ENCODE assay signal across 20 cellular contexts in the genomic region with DNA sequence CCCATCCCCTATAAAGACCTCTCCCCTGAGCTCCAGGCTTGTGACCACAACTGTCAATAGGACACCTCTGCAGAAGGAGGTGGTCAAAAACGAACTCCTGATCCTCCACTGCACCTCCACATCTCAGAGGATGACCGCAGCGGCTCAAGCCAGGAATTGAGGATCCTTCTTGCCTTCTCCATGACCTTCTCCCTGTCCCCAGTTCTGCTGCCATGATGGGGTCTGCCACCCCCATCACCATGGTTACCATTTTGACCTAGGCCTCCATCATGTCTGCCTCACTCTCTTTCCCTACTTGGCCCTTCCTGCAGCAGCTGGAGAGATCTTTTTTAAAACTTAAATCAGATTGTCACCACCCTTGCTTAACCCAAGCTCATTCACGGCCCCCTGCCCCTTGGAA.
DNase-seq lines count a peak whose midpoint lies in the region; ATAC-seq and TF ChIP-seq lines count a peak whose summit lies in the region.
"Had no signal": no experiment of that assay in that cellular context is flagged by ENCODE, and none has a peak within 500 bp of the region (broad histone marks: within the 10 kb centered on the region; RNA-seq: fewer than 3 reads in every experiment).

No MANE protein-coding gene starts in this region.

- no peaks in the 10 kb centered on the region for H3K9me3 Mint-ChIP-seq in neural progenitor cell
- H3K9me3 Mint-ChIP-seq: CD4-positive, alpha-beta T cell had no signal

- H3F3A ChIP-seq in neural progenitor cell (ENCODE audit: low read depth): no peaks in the 10 kb centered on the region

- no peak overlapping the region for H3K4me2 ChIP-seq in neural progenitor cell
- H3K4me2 ChIP-seq: BLaER1 treated with 17β-estradiol and CSF1 and Interleukin-3, amounts not matched to agents 10 nM and 100 nM had no signal

- H3K27ac Mint-ChIP-seq in neural progenitor cell: no peak overlapping the region
- H3K27ac Mint-ChIP-seq: CD14-positive monocyte; CD4-positive, alpha-beta T cell; CD8-positive, alpha-beta memory T cell had no signal

- H3K27ac ChIP-seq in heart right ventricle: no peak overlapping the region
- no peak overlapping the region for H3K27ac ChIP-seq in neural progenitor cell
- H3K27ac ChIP-seq in temporal lobe (ENCODE audit: low read depth, low read length): peak overlapping the region; percentile 44
- H3K27ac ChIP-seq: 22Rv1; BLaER1 treated with 17β-estradiol and CSF1 and Interleukin-3, amounts not matched to agents 10 nM and 100 nM had no signal

- 70 to 72% methylated on average over 4 of the region's 4 CpGs for WGBS in heart right ventricle, 2 donors

- H3K9me3 ChIP-seq in heart right ventricle (no peaks in the 10 kb centered on the region), neural progenitor cell (ENCODE audit: low read depth) (no peaks in the 10 kb centered on the region)
- H3K9me3 ChIP-seq: BE2C; BLaER1 treated with 17β-estradiol and CSF1 and Interleukin-3, amounts not matched to agents 10 nM and 100 nM had no signal

- DNase-seq in Right ventricle myocardium inferior (ENCODE audit: missing footprints) (peak; percentile 45), heart right ventricle (no peak), neural progenitor cell (ENCODE audit: low spot score) (no peak), AML-193 (lab: John Stamatoyannopoulos, UW) (no peak)
- DNase-seq: BE2C; CD4-positive, alpha-beta T cell; CD8-positive, alpha-beta memory T cell; DMS 273 treated with DMSO at 0.1 percent for 48 hours; DMS79; EL; GDM1; GOT3; H7; HCEC 1CT had no signal

- H3K36me3 ChIP-seq in heart right ventricle: no peaks in the 10 kb centered on the region
- no peaks in the 10 kb centered on the region for H3K36me3 ChIP-seq in neural progenitor cell
- H3K36me3 ChIP-seq: BE2C; BLaER1 treated with 17β-estradiol and CSF1 and Interleukin-3, amounts not matched to agents 10 nM and 100 nM had no signal

- peaks cover 23% of the 10 kb centered on the region for H3K4me1 Mint-ChIP-seq in neural progenitor cell
- H3K4me1 Mint-ChIP-seq: CD14-positive monocyte; CD8-positive, alpha-beta memory T cell had no signal

- H2AFZ ChIP-seq in neural progenitor cell (replicated peaks): no peak overlapping the region

- H3K4me3 ChIP-seq in heart right ventricle: no peak overlapping the region
- no peak overlapping the region for H3K4me3 ChIP-seq in neural progenitor cell
- H3K4me3 ChIP-seq: BLaER1 treated with 17β-estradiol and CSF1 and Interleukin-3, amounts not matched to agents 10 nM and 100 nM; GM12878 had no signal

- H3K79me2 ChIP-seq in neural progenitor cell (ENCODE audit: low read depth): no peaks in the 10 kb centered on the region

- intact Hi-C loops in Right ventricle myocardium inferior (cut with DNase I) (no loop called here), heart right ventricle (cut with DNase I) (no loop called here)

- H3K4me3 Mint-ChIP-seq in neural progenitor cell: peak overlapping the region; percentile 28
- H3K4me3 Mint-ChIP-seq: CD14-positive monocyte; CD4-positive, alpha-beta T cell; CD8-positive, alpha-beta memory T cell had no signal

- no peaks in the 10 kb centered on the region for H3K4me1 ChIP-seq in heart right ventricle
- peaks cover 8% of the 10 kb centered on the region for H3K4me1 ChIP-seq in neural progenitor cell

- H3K9ac ChIP-seq in neural progenitor cell: no peak overlapping the region
- H3K9ac ChIP-seq: BLaER1 treated with 17β-estradiol and CSF1 and Interleukin-3, amounts not matched to agents 10 nM and 100 nM had no signal

- no peaks in the 10 kb centered on the region for H3K36me3 Mint-ChIP-seq in neural progenitor cell
- H3K36me3 Mint-ChIP-seq: CD14-positive monocyte; CD8-positive, alpha-beta memory T cell had no signal

- ATAC-seq in Right ventricle myocardium inferior (no peak), heart right ventricle (no peak), HG02588 (IDR thresholded peaks at IDR 0.05; ENCODE audit: unreplicated experiment) (no peak)
- ATAC-seq: GM12878 had no signal

- H3K27me3 ChIP-seq in heart right ventricle: peaks cover 0 to 37% (median 17%) of the 10 kb centered on the region in 7 donors
- H3K27me3 ChIP-seq in neural progenitor cell: no peaks in the 10 kb centered on the region
- H3K27me3 ChIP-seq: BE2C; BLaER1 treated with 17β-estradiol and CSF1 and Interleukin-3, amounts not matched to agents 10 nM and 100 nM had no signal

- no peak for TF ChIP-seq CTCF in heart right ventricle (IDR thresholded peaks at IDR 0.05)
- TF ChIP-seq CTCF in neural progenitor cell (IDR thresholded peaks at IDR 0.05): no peak

- no peaks in the 10 kb centered on the region for H4K20me1 ChIP-seq in neural progenitor cell (ENCODE audit: low read depth)

- peaks cover 18% of the 10 kb centered on the region for H3K27me3 Mint-ChIP-seq in neural progenitor cell (ENCODE audit: insufficient read depth, low read depth)
